19 cellular contexts compared by ENCODE assay signal in genomic region chr17:47087093-47087492, GRCh38.
"Had no signal": no experiment of that assay in that cellular context is flagged by ENCODE, and none has a peak within 500 bp of the region (broad histone marks: within the 10 kb centered on the region; RNA-seq: fewer than 3 reads in every experiment).

No MANE protein-coding gene starts in this region.

- H3K9ac ChIP-seq: KMS-11, SK-N-SH had no signal

- H3K27ac ChIP-seq: KMS-11 had no signal

- ATAC-seq: K562 had no signal

- H3K9me3 Mint-ChIP-seq: IgD-negative memory B cell had no signal

- H3K4me3 ChIP-seq: K562 had no signal

- H3K4me2 ChIP-seq: KMS-11, SK-N-SH had no signal

- H3K27ac Mint-ChIP-seq: IgD-negative memory B cell had no signal

- DNase-seq: Kasumi-1, MM.1S, NCI-H1092 treated with DMSO at 0.1 percent for 48 hours, NCI-H1436, NCI-H187, NCI-H2029, NCI-H2081 treated with DMSO at 0.1 percent for 48 hours, NCI-H2171, NCI-H226, NCI-H446, NCI-H510A, NCI-H526, NCI-H774, RPMI8226, SHP77, SK-N-SH had no signal

- H3K27me3 Mint-ChIP-seq: IgD-negative memory B cell had no signal

- H3K9me2 ChIP-seq: SK-N-SH had no signal

- H3K9me3 ChIP-seq: SK-N-SH had no signal
